In genomic region chr6:148854086-148854485, GRCh38 we compare ENCODE assay signal across 17 cellular contexts.
DNase-seq lines count a peak whose midpoint lies in the region; ATAC-seq and TF ChIP-seq lines count a peak whose summit lies in the region.
"Had no signal": no experiment of that assay in that cellular context is flagged by ENCODE, and none has a peak within 500 bp of the region (broad histone marks: within the 10 kb centered on the region; RNA-seq: fewer than 3 reads in every experiment).

No MANE protein-coding gene starts in this region.

- peaks cover 9% of the 10 kb centered on the region for H3K9me3 Mint-ChIP-seq in activated T-helper 17 cell treated with anti-CD3 and anti-CD28 coated beads, Interleukin-2, amount 50 U/mL, for 72 hours
- H3K9me3 Mint-ChIP-seq: activated naive CD4-positive, alpha-beta T cell treated with anti-CD3 and anti-CD28 coated beads, Interleukin-2, amount 50 U/mL, for 72 hours had no signal

- H3K36me3 Mint-ChIP-seq in activated T-helper 17 cell treated with anti-CD3 and anti-CD28 coated beads, Interleukin-2, amount 50 U/mL, for 72 hours (ENCODE audit: low read depth): no peaks in the 10 kb centered on the region
- H3K36me3 Mint-ChIP-seq: activated naive CD4-positive, alpha-beta T cell treated with anti-CD3 and anti-CD28 coated beads, Interleukin-2, amount 50 U/mL, for 72 hours had no signal

- peaks cover 42% of the 10 kb centered on the region for H3K4me1 ChIP-seq in HUES6 (ENCODE audit: control insufficient read depth, insufficient read depth, low read length)
- no peaks in the 10 kb centered on the region for H3K4me1 ChIP-seq in mucosa of descending colon (ENCODE audit: low read depth)
- H3K4me1 ChIP-seq in psoas muscle: no peaks in the 10 kb centered on the region
- H3K4me1 ChIP-seq: left ventricle myocardium inferior had no signal

- TF ChIP-seq CTCF in mucosa of descending colon (IDR thresholded peaks at IDR 0.05): no peak
- TF ChIP-seq CTCF in psoas muscle (IDR thresholded peaks at IDR 0.05): no peak

- no peak overlapping the region for H3K9ac ChIP-seq in HUES6 (ENCODE audit: low read length)
- H3K9ac ChIP-seq: GM23248 had no signal

- peaks cover 28% of the 10 kb centered on the region for H3K4me1 Mint-ChIP-seq in activated T-helper 17 cell treated with anti-CD3 and anti-CD28 coated beads, Interleukin-2, amount 50 U/mL, for 72 hours

- H3K27me3 Mint-ChIP-seq in activated T-helper 17 cell treated with anti-CD3 and anti-CD28 coated beads, Interleukin-2, amount 50 U/mL, for 72 hours: no peaks in the 10 kb centered on the region

- no peaks in the 10 kb centered on the region for H3K9me3 ChIP-seq in HUES6 (ENCODE audit: control insufficient read depth, insufficient read depth, low read depth, low read length)
- H3K9me3 ChIP-seq in mucosa of descending colon: no peaks in the 10 kb centered on the region
- H3K9me3 ChIP-seq in psoas muscle: no peaks in the 10 kb centered on the region
- H3K9me3 ChIP-seq: left ventricle myocardium inferior, stomach had no signal

- H3K27ac ChIP-seq in HUES6 (ENCODE audit: low read depth, low read length) (peak overlapping the region; percentile 20), psoas muscle (no peak overlapping the region)
- H3K27ac ChIP-seq: GM23248, left ventricle myocardium inferior, stomach had no signal

- 29 to 44% (median 35%) methylated on average over 5 of the region's 5 CpGs for WGBS in psoas muscle, 3 donors

- H3K4me3 ChIP-seq in HUES6 (ENCODE audit: low read depth, low read length) (no peak overlapping the region), mucosa of descending colon (no peak overlapping the region), psoas muscle (no peak overlapping the region)
- H3K4me3 ChIP-seq: GM23248, left ventricle myocardium inferior, stomach had no signal

- peak; percentile 49 for DNase-seq in NCI-H69 (lab: John Stamatoyannopoulos, UW)
- no peak for DNase-seq in mucosa of descending colon
- DNase-seq in psoas muscle: no peak
- DNase-seq in stimulated activated naive CD4-positive, alpha-beta T cell treated with Interleukin-2 at 50 U/mL for 16 hours (lab: John Stamatoyannopoulos, UW): no peak
- no peak for DNase-seq in amygdala (lab: John Stamatoyannopoulos, UW)
- DNase-seq in NCI-H526 (lab: John Stamatoyannopoulos, UW): no peak
- DNase-seq: GM23248, hypothalamus, Kasumi-1, left ventricle myocardium inferior, nephron progenitor cell, SHP77, stomach had no signal

- H3K27ac Mint-ChIP-seq in activated T-helper 17 cell treated with anti-CD3 and anti-CD28 coated beads, Interleukin-2, amount 50 U/mL, for 72 hours: peak overlapping the region; percentile 58
- H3K27ac Mint-ChIP-seq: activated naive CD4-positive, alpha-beta T cell treated with anti-CD3 and anti-CD28 coated beads, Interleukin-2, amount 50 U/mL, for 72 hours had no signal

- peak overlapping the region; percentile 35 for H3K4me3 Mint-ChIP-seq in activated T-helper 17 cell treated with anti-CD3 and anti-CD28 coated beads, Interleukin-2, amount 50 U/mL, for 72 hours
- H3K4me3 Mint-ChIP-seq: nephron progenitor cell had no signal

- intact Hi-C loops in mucosa of descending colon (cut with DNase I, micrococcal nuclease): no loop called here
- intact Hi-C loops in psoas muscle (cut with DNase I): no loop called here

- H3K36me3 ChIP-seq in HUES6 (ENCODE audit: control insufficient read depth, insufficient read depth, low read length) (peaks cover 3% of the 10 kb centered on the region; the same call in 1 of the 2 replicates), mucosa of descending colon (ENCODE audit: low read depth) (no peaks in the 10 kb centered on the region), psoas muscle (ENCODE audit: insufficient read depth in 1 of 2, low read depth in 1 of 2) (no peaks in the 10 kb centered on the region)
- H3K36me3 ChIP-seq: left ventricle myocardium inferior, stomach had no signal

- no peak for ATAC-seq in activated T-helper 17 cell treated with anti-CD3 and anti-CD28 coated beads, Interleukin-2, amount 50 U/mL, for 72 hours (replicated peaks)
- ATAC-seq in mucosa of descending colon (peak; percentile 11), psoas muscle (no peak)
- ATAC-seq: activated naive CD4-positive, alpha-beta T cell treated with anti-CD3 and anti-CD28 coated beads, Interleukin-2, amount 50 U/mL, for 72 hours; sciatic nerve had no signal

- no peaks in the 10 kb centered on the region for H3K27me3 ChIP-seq in HUES6 (ENCODE audit: control insufficient read depth, insufficient read depth, low read length)
- no peaks in the 10 kb centered on the region for H3K27me3 ChIP-seq in psoas muscle (ENCODE audit: insufficient read depth in 3 of 3, low read length in 2 of 3)
- H3K27me3 ChIP-seq: stomach had no signal
